Comparison of ENCODE assay signal across 8 cellular contexts in the genomic region with DNA sequence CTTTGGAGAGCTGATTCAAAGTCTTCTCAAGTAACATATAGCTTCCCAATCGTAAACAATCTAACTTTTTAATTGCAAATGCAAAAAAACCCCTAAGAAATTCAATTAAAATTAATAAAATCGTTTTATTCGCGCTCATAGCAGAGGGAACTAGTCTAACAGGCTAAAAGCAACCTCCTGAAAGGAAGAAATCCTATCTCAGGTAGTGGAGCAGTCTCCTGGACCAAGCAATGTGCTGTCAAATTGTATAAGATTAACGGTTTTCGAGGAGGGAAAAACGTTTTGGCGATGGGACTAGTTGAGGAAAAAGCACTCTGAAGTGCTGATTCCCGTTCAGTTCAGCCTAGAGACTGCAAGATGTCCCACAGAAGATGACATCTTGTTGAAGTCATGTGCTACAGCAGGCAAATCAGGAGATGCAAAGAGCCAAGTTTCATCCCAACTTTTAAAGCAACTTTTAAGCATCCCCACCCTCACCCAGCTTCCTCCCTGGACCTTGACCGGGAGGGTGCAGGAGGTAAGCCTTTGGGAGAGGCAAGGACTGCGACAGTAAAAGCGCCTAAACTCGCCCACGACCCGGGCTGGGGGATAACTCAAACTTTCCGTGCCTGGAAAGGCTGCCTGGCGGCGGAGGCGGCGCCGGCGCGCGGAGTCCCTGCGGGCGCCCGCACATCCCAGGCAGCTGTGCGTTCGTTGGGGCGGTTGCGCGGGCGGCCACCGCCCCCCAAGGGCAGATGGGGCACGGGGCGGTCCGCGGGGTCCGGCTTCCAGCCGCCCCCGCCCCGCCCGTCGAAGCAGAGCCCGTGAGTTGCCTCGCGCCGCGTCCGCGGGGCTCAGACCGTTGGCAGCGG. TPM values are rescaled to one million over a fixed set of nuclear protein-coding genes. Genes with fewer than 3 reads are reported as not detected.
DNase-seq lines count a peak whose midpoint lies in the region; ATAC-seq and TF ChIP-seq lines count a peak whose summit lies in the region.

No MANE protein-coding gene starts in this region.

- no peaks in the 10 kb centered on the region for H3K4me1 ChIP-seq in esophagus (ENCODE audit: control insufficient read depth in 2 of 2, insufficient read depth in 2 of 2, low read length in 1 of 2)
- H3K4me1 ChIP-seq in thyroid gland: peaks cover 0 to 3% of the 10 kb centered on the region in 2 donors

- H3K4me1 Mint-ChIP-seq in activated CD4-positive, alpha-beta memory T cell treated with anti-CD3 and anti-CD28 coated beads, Interleukin-2, amount 10 ng/mL, durations not matched to agents 7 days and 5 days: peaks cover 18% of the 10 kb centered on the region
- peaks cover 0 to 3% of the 10 kb centered on the region in 2 donors for H3K4me1 Mint-ChIP-seq in natural killer cell treated with Interleukin-12 subunit alpha and Interleukin-12 subunit beta and Interleukin-15 and Interleukin-18, amount 100 ng/mL, for 72 hours (ENCODE audit: low read depth in 2 of 2)

- WGBS in esophagus, 2 donors: 6 to 27% methylated on average over 40 to 53 of the region's 53 CpGs
- 25 to 39% methylated on average over 8 to 15 of the region's 53 CpGs for WGBS in thyroid gland, 2 donors

- H3K4me3 ChIP-seq in esophagus (ENCODE audit: low read depth in 1 of 2, low read length in 2 of 2) (peak overlapping the region; percentile 54 to 73), thyroid gland (replicated peaks in 1 of 3) (peak overlapping the region in 2 of 3 donors; percentile 42 to 48)

- intact Hi-C loops in thyroid gland (cut with DNase I): no loop called here

- peak overlapping the region; percentile 78 for H3K4me3 Mint-ChIP-seq in activated CD4-positive, alpha-beta memory T cell treated with anti-CD3 and anti-CD28 coated beads, Interleukin-2, amount 10 ng/mL, durations not matched to agents 7 days and 5 days
- peak overlapping the region; percentile 79 for H3K4me3 Mint-ChIP-seq in natural killer cell treated with Interleukin-12 subunit alpha and Interleukin-12 subunit beta and Interleukin-15 and Interleukin-18, amount 100 ng/mL, for 72 hours

- ATAC-seq in GM19467 (IDR thresholded peaks at IDR 0.05; ENCODE audit: unreplicated experiment) (peak; percentile 20), HG03521 (IDR thresholded peaks at IDR 0.05; ENCODE audit: unreplicated experiment) (peak; percentile 25)
- ATAC-seq in natural killer cell treated with Interleukin-12 subunit alpha and Interleukin-12 subunit beta and Interleukin-15 and Interleukin-18, amount 100 ng/mL, for 72 hours: peak; percentile 66 to 74

- H3K36me3 ChIP-seq in esophagus (ENCODE audit: control insufficient read depth in 2 of 2, insufficient read depth in 2 of 2, low read length in 1 of 2): no peaks in the 10 kb centered on the region
- no peaks in the 10 kb centered on the region for H3K36me3 ChIP-seq in thyroid gland

- no peaks in the 10 kb centered on the region for H3K9me3 ChIP-seq in esophagus (ENCODE audit: control insufficient read depth in 2 of 2, insufficient read depth in 1 of 2, low read depth in 1 of 2, low read length in 1 of 2)
- H3K9me3 ChIP-seq in thyroid gland: no peaks in the 10 kb centered on the region

- no peaks in the 10 kb centered on the region for H3K9me3 Mint-ChIP-seq in activated CD4-positive, alpha-beta memory T cell treated with anti-CD3 and anti-CD28 coated beads, Interleukin-2, amount 10 ng/mL, durations not matched to agents 7 days and 5 days
- no peaks in the 10 kb centered on the region for H3K9me3 Mint-ChIP-seq in natural killer cell treated with Interleukin-12 subunit alpha and Interleukin-12 subunit beta and Interleukin-15 and Interleukin-18, amount 100 ng/mL, for 72 hours

- POLR2A ChIA-PET in activated CD4-positive, alpha-beta memory T cell treated with anti-CD3 and anti-CD28 coated beads, Interleukin-2, amount 10 ng/mL, durations not matched to agents 7 days and 5 days (lab: Charles Lee): interaction anchor here (1.0 kb wide), 1 partner anchor 120 kb away, joined by 3 read pairs; no protein-coding TSS in a partner anchor

- peak; percentile 38 for DNase-seq in activated CD4-positive, alpha-beta memory T cell treated with anti-CD3 and anti-CD28 coated beads, Interleukin-2, amount 10 ng/mL, durations not matched to agents 7 days and 5 days
- peak; percentile 61 for DNase-seq in natural killer cell treated with Interleukin-12 subunit alpha and Interleukin-12 subunit beta and Interleukin-15 and Interleukin-18, amount 100 ng/mL, for 72 hours (ENCODE audit: low spot score)
- DNase-seq in thyroid gland (no peak), NCI-H510A (lab: John Stamatoyannopoulos, UW) (no peak)

- peaks cover 0 to under 1% of the 10 kb centered on the region in 2 donors for H3K27me3 ChIP-seq in esophagus (ENCODE audit: control insufficient read depth in 1 of 2, insufficient read depth in 2 of 2, low read length in 2 of 2)
- no peaks in the 10 kb centered on the region for H3K27me3 ChIP-seq in thyroid gland

- no peaks in the 10 kb centered on the region for H3K36me3 Mint-ChIP-seq in activated CD4-positive, alpha-beta memory T cell treated with anti-CD3 and anti-CD28 coated beads, Interleukin-2, amount 10 ng/mL, durations not matched to agents 7 days and 5 days (ENCODE audit: low read depth)
- H3K36me3 Mint-ChIP-seq in natural killer cell treated with Interleukin-12 subunit alpha and Interleukin-12 subunit beta and Interleukin-15 and Interleukin-18, amount 100 ng/mL, for 72 hours: no peaks in the 10 kb centered on the region

- TF ChIP-seq CTCF in C4-2B (conservative IDR thresholded peaks at IDR 0.05) (no peak), thyroid gland (IDR thresholded peaks at IDR 0.05) (no peak)

- H3K27ac ChIP-seq in C4-2B (peak overlapping the region; percentile 59), esophagus (ENCODE audit: low read depth in 2 of 2, low read length in 1 of 2) (peak overlapping the region in 1 of 2 donors; percentile 23), thyroid gland (peak overlapping the region; percentile 47 to 81 (median 61))

- H3K27ac Mint-ChIP-seq in activated CD4-positive, alpha-beta memory T cell treated with anti-CD3 and anti-CD28 coated beads, Interleukin-2, amount 10 ng/mL, durations not matched to agents 7 days and 5 days: peak overlapping the region; percentile 54
- H3K27ac Mint-ChIP-seq in natural killer cell treated with Interleukin-12 subunit alpha and Interleukin-12 subunit beta and Interleukin-15 and Interleukin-18, amount 100 ng/mL, for 72 hours: peak overlapping the region in 1 of 2 donors; percentile 50

- no peak for TF ChIP-seq POLR2A in thyroid gland (IDR thresholded peaks at IDR 0.05)

- CTCF ChIA-PET in activated CD4-positive, alpha-beta memory T cell treated with anti-CD3 and anti-CD28 coated beads, Interleukin-2, amount 10 ng/mL, durations not matched to agents 7 days and 5 days (lab: Charles Lee): interaction anchor here (1.0 kb wide), 1 partner anchor 16 kb away, joined by 3 read pairs; no protein-coding TSS in a partner anchor

- no peaks in the 10 kb centered on the region for H3K27me3 Mint-ChIP-seq in activated CD4-positive, alpha-beta memory T cell treated with anti-CD3 and anti-CD28 coated beads, Interleukin-2, amount 10 ng/mL, durations not matched to agents 7 days and 5 days
- peaks cover 0 to 5% of the 10 kb centered on the region in 2 donors for H3K27me3 Mint-ChIP-seq in natural killer cell treated with Interleukin-12 subunit alpha and Interleukin-12 subunit beta and Interleukin-15 and Interleukin-18, amount 100 ng/mL, for 72 hours

RNA-seq across cellular contexts. Expression of a gene that starts 0.8 kb away (rescaled TPM):
- total RNA-seq in activated CD4-positive, alpha-beta memory T cell treated with anti-CD3 and anti-CD28 coated beads, Interleukin-2, amount 10 ng/mL, durations not matched to agents 7 days and 5 days: 10 to 100 TPM; 14.5 to 14.8 TPM
- 1 to 10 TPM; 2.6 TPM for polyA plus RNA-seq in esophagus
- 10 to 100 TPM in 1 of 2 donors, 1 to 10 TPM in 1; 9.5 to 13.5 TPM for total RNA-seq in natural killer cell treated with Interleukin-12 subunit alpha and Interleukin-12 subunit beta and Interleukin-15 and Interleukin-18, amount 100 ng/mL, for 72 hours
- 10 to 100 TPM; 13.8 to 22.2 (median 14.6) TPM for total RNA-seq in thyroid gland

RNA-seq across cellular contexts. Expression of a gene that starts 50.3 kb away (rescaled TPM):
- total RNA-seq in activated CD4-positive, alpha-beta memory T cell treated with anti-CD3 and anti-CD28 coated beads, Interleukin-2, amount 10 ng/mL, durations not matched to agents 7 days and 5 days: not detected
- under 1 TPM in 1 of 2 donors, not detected in 1; under 0.01 TPM for polyA plus RNA-seq in esophagus
- total RNA-seq in natural killer cell treated with Interleukin-12 subunit alpha and Interleukin-12 subunit beta and Interleukin-15 and Interleukin-18, amount 100 ng/mL, for 72 hours: not detected
- under 1 TPM in 1 of 4 donors, not detected in 3; under 0.01 TPM for total RNA-seq in thyroid gland

Comparison
In these comparisons a context has a peak if more than half of its experiments do, and no peak if none do; other contexts are left out.
1. ATAC-seq: peak in every context shown above with its lines; median percentile 70 in natural killer cell treated with Interleukin-12 subunit alpha and Interleukin-12 subunit beta and Interleukin-15 and Interleukin-18, amount 100 ng/mL, for 72 hours; 25 in HG03521; 20 in GM19467.
2. DNase-seq: peak in activated CD4-positive, alpha-beta memory T cell treated with anti-CD3 and anti-CD28 coated beads, Interleukin-2, amount 10 ng/mL, durations not matched to agents 7 days and 5 days (single experiment) and natural killer cell treated with Interleukin-12 subunit alpha and Interleukin-12 subunit beta and Interleukin-15 and Interleukin-18, amount 100 ng/mL, for 72 hours (single experiment); none in thyroid gland (0 of 2) and NCI-H510A (single experiment).